Comparison of ENCODE assay signal across 27 cellular contexts in the genomic region with DNA sequence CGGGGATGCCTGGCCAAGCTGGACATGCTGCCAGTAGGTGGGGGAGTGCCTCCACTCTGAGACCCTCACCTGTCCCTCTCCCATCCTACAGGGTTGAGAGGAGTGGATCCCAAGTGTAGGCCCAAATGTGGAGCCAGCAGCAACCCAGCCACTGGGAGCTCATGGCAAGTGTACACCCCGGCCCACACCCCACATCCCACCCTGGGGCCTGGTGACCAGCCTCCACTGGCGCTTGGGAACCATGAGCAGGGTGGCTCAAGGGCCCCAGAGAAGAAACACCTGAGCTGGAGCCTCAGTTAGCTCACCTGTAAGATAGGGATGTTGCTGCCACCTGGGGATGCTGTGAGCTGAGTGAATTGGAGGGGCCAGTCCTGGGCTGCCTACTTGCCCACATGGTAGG. TPM values are rescaled to one million over a fixed set of nuclear protein-coding genes. Genes with fewer than 3 reads are reported as not detected.
"Had no signal": no experiment of that assay in that cellular context is flagged by ENCODE, and none has a peak within 500 bp of the region (broad histone marks: within the 10 kb centered on the region; RNA-seq: fewer than 3 reads in every experiment).

No MANE protein-coding gene starts in this region.

- H3K27ac ChIP-seq: heart left ventricle, hepatocyte, parathyroid adenoma, psoas muscle, right lobe of liver, stomach, testis, thyroid gland, transverse colon, upper lobe of left lung, vagina had no signal

- H3K9me3 ChIP-seq: heart left ventricle, psoas muscle, right lobe of liver, stomach, testis, thyroid gland, transverse colon, upper lobe of left lung, vagina had no signal

- DNase-seq: islet precursor cell; kidney glomerular epithelial cell; left cardiac atrium; mesendoderm; naive thymus-derived CD4-positive, alpha-beta T cell; nucleus accumbens; right lobe of liver; stimulated activated CD4-positive, alpha-beta T cell treated with anti-CD3 and anti-CD28 coated beads, Interleukin-12 subunit alpha, Interleukin-12 subunit beta, amount 100 ng/mL, for 4 hours; stimulated activated CD4-positive, alpha-beta T cell treated with anti-CD3 and anti-CD28 coated beads, Interleukin-15, amount 100 ng/mL, for 24 hours; stimulated activated CD4-positive, alpha-beta T cell treated with anti-CD3 and anti-CD28 coated beads, Interleukin-2, amount 100 ng/mL, for 24 hours; stimulated activated CD4-positive, alpha-beta T cell treated with anti-CD3 and anti-CD28 coated beads, Interleukin-4, amount 100 ng/mL, for 1 hour; stimulated activated naive B cell treated with anti-CD40 and anti-IgM and Interleukin-4, amounts not matched to agents 10 μg/mL and 1 μg/mL and 100 μg/mL, for 72 hours; stimulated activated naive CD8-positive, alpha-beta T cell treated with anti-CD3 and anti-CD28 coated beads, Interleukin-15, Interleukin-2, amounts not matched to agents 100 U/mL and 50 U/mL, for 24 hours; stomach; testis; thyroid gland; transverse colon; upper lobe of left lung had no signal

- H2AFZ ChIP-seq: hepatocyte, parathyroid adenoma had no signal

- H3K4me2 ChIP-seq: hepatocyte, smooth muscle cell had no signal

- H3K27me3 ChIP-seq: hepatocyte, right lobe of liver, testis, thyroid gland, transverse colon, upper lobe of left lung, vagina had no signal

- H3K4me3 ChIP-seq: heart left ventricle, hepatocyte, lung, psoas muscle, right lobe of liver, smooth muscle cell, stomach, testis, thyroid gland, transverse colon, upper lobe of left lung, vagina had no signal

- H3K4me1 ChIP-seq: heart left ventricle, parathyroid adenoma, psoas muscle, right lobe of liver, testis, thyroid gland, upper lobe of left lung, vagina had no signal

- H3K36me3 ChIP-seq: heart left ventricle, right lobe of liver, stomach, thyroid gland, transverse colon, upper lobe of left lung, vagina had no signal

- H3K79me2 ChIP-seq: hepatocyte, parathyroid adenoma had no signal

- ATAC-seq: heart left ventricle; left cardiac atrium; left lobe of liver; naive thymus-derived CD4-positive, alpha-beta T cell; natural killer cell treated with Interleukin-12 subunit alpha and Interleukin-12 subunit beta and Interleukin-15 and Interleukin-18, amount 100 ng/mL, for 72 hours; psoas muscle; right lobe of liver; stimulated activated naive B cell treated with anti-CD40 and anti-IgM and Interleukin-4, amounts not matched to agents 10 μg/mL and 1 μg/mL and 100 μg/mL, for 72 hours; stimulated activated naive CD8-positive, alpha-beta T cell treated with anti-CD3 and anti-CD28 coated beads, Interleukin-15, Interleukin-2, amounts not matched to agents 100 U/mL and 50 U/mL, for 24 hours had no signal

- H3K9ac ChIP-seq: parathyroid adenoma had no signal

RNA-seq across cellular contexts. Expression of gene RET, which starts 10.4 kb away (rescaled TPM):
- total RNA-seq: natural killer cell treated with Interleukin-12 subunit alpha and Interleukin-12 subunit beta and Interleukin-15 and Interleukin-18, amount 100 ng/mL, for 72 hours had no signal
- polyA plus RNA-seq: hepatocyte; naive thymus-derived CD4-positive, alpha-beta T cell had no signal
